9 cellular contexts compared by ENCODE assay signal in genomic region chr17:81480140-81480917, GRCh38. TPM values are rescaled to one million over a fixed set of nuclear protein-coding genes. Genes with fewer than 3 reads are reported as not detected.
A peak's percentile ranks its signal among the peaks of the same experiment; 100 is the strongest.
DNase-seq lines count a peak whose midpoint lies in the region; ATAC-seq and TF ChIP-seq lines count a peak whose summit lies in the region.
"Had no signal": no experiment of that assay in that cellular context is flagged by ENCODE, and none has a peak within 500 bp of the region (broad histone marks: within the 10 kb centered on the region; RNA-seq: fewer than 3 reads in every experiment).

No MANE protein-coding gene starts in this region.

- DNase-seq in T-helper 1 cell (no peak), T-cell (no peak), left cardiac atrium (peak; percentile 68), thyroid gland (peak; percentile 26 to 41), esophagus squamous epithelium (lab: John Stamatoyannopoulos, UW) (no peak), left lung (no peak)
- no peak for DNase-seq in activated effector memory CD4-positive, alpha-beta T cell treated with anti-CD3 and anti-CD28 coated beads, Interleukin-2, amount 50 U/mL, for 16 hours

- no peaks in the 10 kb centered on the region for H3K4me1 Mint-ChIP-seq in T-helper 1 cell treated with Interleukin-12 subunit alpha and Interleukin-12 subunit beta and Interleukin-4 antibody, amounts not matched to agents 30 μg/mL and 1 μg/mL, for 36 hours (ENCODE audit: low read depth)
- H3K4me1 Mint-ChIP-seq in T-cell: peaks cover 5 to 14% (median 7%) of the 10 kb centered on the region in 3 donors

- WGBS in thyroid gland, 2 donors: 79 to 82% methylated on average over 11 to 16 of the region's 18 CpGs
- WGBS in esophagus squamous epithelium, 2 donors: 64 to 66% methylated on average over 10 to 17 of the region's 18 CpGs

- H3K4me1 ChIP-seq in thyroid gland: peaks cover 23 to 45% of the 10 kb centered on the region in 2 donors
- H3K4me1 ChIP-seq in esophagus squamous epithelium: peaks cover 35 to 53% (median 39%) of the 10 kb centered on the region in 3 donors
- H3K4me1 ChIP-seq in left lung: peaks cover 5 to 27% of the 10 kb centered on the region in 2 donors

- no peak overlapping the region for H3K27ac ChIP-seq in thyroid gland
- H3K27ac ChIP-seq in esophagus squamous epithelium: no peak overlapping the region
- H3K27ac ChIP-seq in left lung: no peak overlapping the region
- H3K27ac ChIP-seq: epithelial cell of prostate had no signal

- intact Hi-C loops in left cardiac atrium (cut with DNase I): loop anchor here (5.0 to 10.0 kb wide), 4 partner anchors 58 to 188 kb away; partner anchors contain the start of gene SLC38A10 (in 1 of the 2)
- intact Hi-C loops in thyroid gland (cut with DNase I): loop anchor here (5.0 kb wide), 1 partner anchor 83 kb away; the partner anchor contains the start of gene BAHCC1
- intact Hi-C loops in esophagus squamous epithelium (cut with DNase I): loop anchor here (5.0 to 10.0 kb wide), 3 partner anchors 78 to 228 kb away; partner anchors contain the start of gene SLC38A10
- intact Hi-C loops in left lung (cut with DNase I): loop anchor here (5.0 to 10.0 kb wide), 4 partner anchors 76 to 228 kb away; partner anchors contain the start of gene BAHCC1 (in 1 of the 2)

- H3K27ac Mint-ChIP-seq in T-helper 1 cell treated with Interleukin-12 subunit alpha and Interleukin-12 subunit beta and Interleukin-4 antibody, amounts not matched to agents 30 μg/mL and 1 μg/mL, for 36 hours: no peak overlapping the region
- no peak overlapping the region for H3K27ac Mint-ChIP-seq in T-cell

- H3K27me3 Mint-ChIP-seq in T-helper 1 cell treated with Interleukin-12 subunit alpha and Interleukin-12 subunit beta and Interleukin-4 antibody, amounts not matched to agents 30 μg/mL and 1 μg/mL, for 36 hours (ENCODE audit: low read depth): peaks cover 42% of the 10 kb centered on the region
- peaks cover 9 to 33% of the 10 kb centered on the region in 2 donors for H3K27me3 Mint-ChIP-seq in T-cell

- H3K27me3 ChIP-seq in thyroid gland (no peaks in the 10 kb centered on the region), esophagus squamous epithelium (peaks cover 0 to 31% (median 0%) of the 10 kb centered on the region in 4 donors), left lung (peaks cover 0 to 40% of the 10 kb centered on the region in 2 donors)

- no peak for TF ChIP-seq CTCF in thyroid gland (IDR thresholded peaks at IDR 0.05)
- TF ChIP-seq CTCF in esophagus squamous epithelium (IDR thresholded peaks at IDR 0.05): peak in 1 of 6 experiments; percentile 7
- no peak for TF ChIP-seq CTCF in left lung (IDR thresholded peaks at IDR 0.05)

- H3K4me3 ChIP-seq in thyroid gland (replicated peaks in 1 of 3) (no peak overlapping the region), esophagus squamous epithelium (no peak overlapping the region), left lung (no peak overlapping the region)

- H3K36me3 ChIP-seq in thyroid gland: no peaks in the 10 kb centered on the region
- no peaks in the 10 kb centered on the region for H3K36me3 ChIP-seq in esophagus squamous epithelium
- H3K36me3 ChIP-seq in left lung: no peaks in the 10 kb centered on the region

- H3K9me3 ChIP-seq in thyroid gland (no peaks in the 10 kb centered on the region), esophagus squamous epithelium (no peaks in the 10 kb centered on the region), left lung (no peaks in the 10 kb centered on the region)

- ATAC-seq in T-cell (replicated peaks in 1 of 4) (no peak), left cardiac atrium (peak in 1 of 2 donors; percentile 7), left lung (no peak)

- TF ChIP-seq POLR2A in thyroid gland (IDR thresholded peaks at IDR 0.05) (no peak), esophagus squamous epithelium (IDR thresholded peaks at IDR 0.05) (no peak)

- POLR2A ChIA-PET in T-cell (lab: Charles Lee): no interaction called here

- H3K9me3 Mint-ChIP-seq in T-helper 1 cell treated with Interleukin-12 subunit alpha and Interleukin-12 subunit beta and Interleukin-4 antibody, amounts not matched to agents 30 μg/mL and 1 μg/mL, for 36 hours: no peaks in the 10 kb centered on the region
- no peaks in the 10 kb centered on the region for H3K9me3 Mint-ChIP-seq in T-cell

- CTCF ChIA-PET in T-cell (lab: Charles Lee): no interaction called here

- H3K4me3 Mint-ChIP-seq in T-helper 1 cell treated with Interleukin-12 subunit alpha and Interleukin-12 subunit beta and Interleukin-4 antibody, amounts not matched to agents 30 μg/mL and 1 μg/mL, for 36 hours: peak overlapping the region; percentile 4
- H3K4me3 Mint-ChIP-seq in T-cell: peak overlapping the region in 2 of 3 donors; percentile 19 to 24

- no peaks in the 10 kb centered on the region for H3K36me3 Mint-ChIP-seq in T-helper 1 cell treated with Interleukin-12 subunit alpha and Interleukin-12 subunit beta and Interleukin-4 antibody, amounts not matched to agents 30 μg/mL and 1 μg/mL, for 36 hours (ENCODE audit: low read depth)
- H3K36me3 Mint-ChIP-seq in T-cell: no peaks in the 10 kb centered on the region

RNA-seq across cellular contexts. Expression of gene ACTG1, which starts 32.3 kb away (rescaled TPM):
- total RNA-seq in T-cell (1,000 to 10,000 TPM; 1,183 to 1,383 (median 1,262) TPM), left cardiac atrium (1,000 to 10,000 TPM in 1 of 2 donors, 100 to 1,000 TPM in 1; 663 to 1,095 TPM), thyroid gland (1,000 to 10,000 TPM; 1,168 to 4,304 (median 2,945) TPM), esophagus squamous epithelium (1,000 to 10,000 TPM; 3,349 to 6,664 (median 4,433) TPM), left lung (1,000 to 10,000 TPM; 2,607 to 3,206 TPM)

RNA-seq across cellular contexts. Expression of gene FSCN2, which starts 47.8 kb away (rescaled TPM):
- 1 to 10 TPM in 3 of 5 donors, under 1 TPM in 2; 0.91 to 4.2 (median 1.2) TPM for total RNA-seq in T-cell
- under 1 TPM; 0.38 to 0.39 TPM for total RNA-seq in left cardiac atrium
- total RNA-seq in thyroid gland: 10 to 100 TPM in 3 of 4 donors, 1 to 10 TPM in 1; 9.7 to 20.7 (median 17.0) TPM
- 1 to 10 TPM in 3 of 4 donors, not detected in 1; 1.1 to 2.3 (median 1.8) TPM for total RNA-seq in esophagus squamous epithelium
- 1 to 10 TPM; 2.1 to 3.4 TPM for total RNA-seq in left lung

Comparison
In these comparisons a context has a peak if more than half of its experiments do, and no peak if none do; other contexts are left out.
1. DNase-seq: peak in left cardiac atrium (single experiment) and thyroid gland (2 of 2); none in T-helper 1 cell (0 of 5), T-cell (0 of 34), activated effector memory CD4-positive, alpha-beta T cell treated with anti-CD3 and anti-CD28 coated beads, Interleukin-2, amount 50 U/mL, for 16 hours (single experiment), esophagus squamous epithelium (single experiment) and left lung (0 of 2).